ENCODE assay signal across 7 cellular contexts in the genomic region with DNA sequence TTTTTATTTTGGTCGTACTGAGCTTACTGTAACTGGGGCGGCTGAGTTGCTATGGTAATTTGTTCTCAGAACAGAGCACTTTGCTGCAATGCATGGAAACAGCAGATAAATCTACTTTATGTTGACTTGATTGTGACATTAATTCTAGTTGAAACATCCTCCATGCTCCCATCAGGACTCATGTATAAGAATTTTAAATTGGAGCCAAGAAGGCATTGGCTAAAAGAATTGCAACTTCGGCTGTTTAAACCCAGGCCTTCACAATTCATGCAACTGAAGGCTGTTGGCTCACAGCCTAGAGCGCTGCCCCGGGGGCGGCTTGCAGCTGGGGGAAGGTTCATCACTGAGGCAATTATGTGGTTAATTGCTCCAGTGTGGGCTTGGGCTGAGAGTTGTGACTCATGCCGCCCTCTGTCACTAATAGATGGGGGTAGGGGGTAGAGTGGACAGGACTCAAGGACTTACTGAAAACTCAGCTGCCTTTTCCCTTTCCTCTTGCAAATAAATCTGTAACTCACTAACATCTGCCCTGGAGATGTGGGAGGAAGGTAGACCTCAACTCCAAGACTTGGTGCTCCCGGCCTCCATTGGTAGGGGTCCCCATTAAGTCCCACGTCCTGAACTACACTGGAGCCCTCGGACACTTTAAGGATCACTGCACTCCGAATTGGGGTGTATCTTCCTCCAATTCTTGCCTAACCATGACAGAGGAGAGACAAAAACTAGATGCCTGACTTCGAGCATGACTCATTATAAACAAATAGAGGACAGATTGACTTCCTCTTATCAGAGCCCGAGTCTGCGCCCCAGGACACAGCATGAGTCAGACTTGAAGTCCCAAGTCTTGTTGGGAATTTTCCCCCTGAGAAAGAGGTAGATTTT. TPM values are rescaled to one million over a fixed set of nuclear protein-coding genes. Genes with fewer than 3 reads are reported as not detected.
A peak's percentile ranks its signal among the peaks of the same experiment; 100 is the strongest.
DNase-seq lines count a peak whose midpoint lies in the region; ATAC-seq, FAIRE-seq and TF ChIP-seq lines count a peak whose summit lies in the region.

No MANE protein-coding gene starts in this region.

- H4K20me1 ChIP-seq in PC-3 (ENCODE audit: low read length) (no peaks in the 10 kb centered on the region), HepG2 (ENCODE audit: insufficient read depth, low read length) (no peaks in the 10 kb centered on the region)

- H3K4me3 Mint-ChIP-seq in central memory CD8-positive, alpha-beta T cell = peak overlapping the region; percentile 64

- peak overlapping the region; percentile 42 for H3K9ac ChIP-seq in ES-I3 (ENCODE audit: low read depth, low read length)
- H3K9ac ChIP-seq in PC-3 (ENCODE audit: low read length) = peak overlapping the region; percentile 81
- peak overlapping the region; percentile 33 for H3K9ac ChIP-seq in HepG2 (ENCODE audit: insufficient read depth, low read depth, low read length)
- peak overlapping the region; percentile 55 to 96 (median 80) for H3K9ac ChIP-seq in subcutaneous abdominal adipose tissue (ENCODE audit: low read length in 5 of 5)

- intact Hi-C loops in PC-3 (cut with micrococcal nuclease) (no loop called here), HepG2 (cut with micrococcal nuclease; ENCODE audit: unreplicated experiment) (no loop called here)

- TF ChIP-seq CTCF in GM20000 (IDR thresholded peaks at IDR 0.05; ENCODE audit: extremely low read depth, missing control alignments) (no peak), PC-3 (conservative IDR thresholded peaks at IDR 0.05; ENCODE audit: low read depth, low read length) (no peak), HepG2 (CRISPR knock-in tag; IDR thresholded peaks at IDR 0.05) (no peak)

- DNase-seq in GM20000 (ENCODE audit: low spot score) (peak; percentile 51), PC-3 (peak; percentile 88), HepG2 (ENCODE audit: low spot score) (peak; percentile 94)
- DNase-seq in central memory CD8-positive, alpha-beta T cell (ENCODE audit: low spot score in 2 of 2) = no peak

- peaks cover 20% of the 10 kb centered on the region for H3K4me1 Mint-ChIP-seq in central memory CD8-positive, alpha-beta T cell

- no peaks in the 10 kb centered on the region for H3K9me2 ChIP-seq in PC-3 (replicated peaks; ENCODE audit: low read length)

- no peaks in the 10 kb centered on the region for H3K36me3 Mint-ChIP-seq in central memory CD8-positive, alpha-beta T cell (ENCODE audit: insufficient read depth)

- WGBS in HepG2 (ENCODE audit: low lambda C conversion rate) = 2% methylated on average over 14 of the region's 14 CpGs

- H2AFZ ChIP-seq in PC-3 (ENCODE audit: low read length) (peak overlapping the region; percentile 60), HepG2 (ENCODE audit: low read length) (peak overlapping the region; percentile 87)

- FAIRE-seq in HepG2 (lab: Jason Lieb, UNC) = peak; percentile 12

- in situ Hi-C loops in HepG2 (cut with HindIII; ENCODE audit: extremely low pct_ligation_motif_present, low pct_unique_long_range_greater_than_20kb) = no loop called here

- H3K27me3 ChIP-seq in PC-3 (ENCODE audit: low read length) = no peaks in the 10 kb centered on the region
- H3K27me3 ChIP-seq in HepG2 (ENCODE audit: control insufficient read depth in 1 of 2, insufficient read depth in 2 of 2, low read length in 2 of 2) = no peaks in the 10 kb centered on the region; a peak in 1 of 5 replicates
- no peaks in the 10 kb centered on the region for H3K27me3 ChIP-seq in subcutaneous abdominal adipose tissue (ENCODE audit: control insufficient read depth in 5 of 5, insufficient read depth in 4 of 5, low read length in 5 of 5)

- TF ChIP-seq RAD21 in HepG2 (CRISPR knock-in tag; IDR thresholded peaks at IDR 0.05) = no peak; the same call in 1 of the 2 replicates

- H3K27ac ChIP-seq in PC-3 (ENCODE audit: low read length) (peak overlapping the region; percentile 100), HepG2 (ENCODE audit: extremely low read length, insufficient read depth, low read length) (peak overlapping the region; percentile 38), subcutaneous abdominal adipose tissue (ENCODE audit: low read depth, low read length) (peak overlapping the region; percentile 99)

- H3K9me3 ChIP-seq in ES-I3 (ENCODE audit: control insufficient read depth, insufficient read depth, low read length) = no peaks in the 10 kb centered on the region
- no peaks in the 10 kb centered on the region for H3K9me3 ChIP-seq in PC-3 (ENCODE audit: low read length)
- H3K9me3 ChIP-seq in HepG2 (ENCODE audit: low read length) = no peaks in the 10 kb centered on the region
- no peaks in the 10 kb centered on the region for H3K9me3 ChIP-seq in subcutaneous abdominal adipose tissue (ENCODE audit: control insufficient read depth in 5 of 5, low read length in 5 of 5)

- no peak for TF ChIP-seq POLR2A in HepG2 (IDR thresholded peaks at IDR 0.05; ENCODE audit: insufficient read depth in 1 of 2, low read depth in 2 of 2, low read length in 2 of 2)

- H3K36me3 ChIP-seq in ES-I3 (ENCODE audit: insufficient read depth, low read length) (no peaks in the 10 kb centered on the region), PC-3 (ENCODE audit: low read depth, low read length) (no peaks in the 10 kb centered on the region), HepG2 (replicated peaks in 1 of 2; ENCODE audit: control insufficient read depth in 1 of 2, insufficient read depth in 2 of 2, low read length in 2 of 2) (no peaks in the 10 kb centered on the region), subcutaneous abdominal adipose tissue (ENCODE audit: control insufficient read depth in 5 of 5, insufficient read depth in 5 of 5, low read length in 5 of 5) (no peaks in the 10 kb centered on the region)

- ATAC-seq in HG03575 (IDR thresholded peaks at IDR 0.05; ENCODE audit: extremely low read depth, insufficient number of reproducible peaks, low FRiP score, unreplicated experiment) (peak; percentile 43), PC-3 (peak; percentile 95), HepG2 (peak; percentile 94)
- ATAC-seq in central memory CD8-positive, alpha-beta T cell (replicated peaks; ENCODE audit: extremely low read depth, poor library complexity, severe bottlenecking) = peak; percentile 52

- TF ChIP-seq EP300 in HepG2 (IDR thresholded peaks at IDR 0.05; ENCODE audit: low read depth in 2 of 2, low read length in 2 of 2) (peak; percentile 12 to 72; a peak in 2 of 4 replicates), HepG2 (CRISPR knock-in tag; IDR thresholded peaks at IDR 0.05; ENCODE audit: borderline replicate concordance) (0 out of 2 replicates have a peak, but pooled peaks have one; percentile 27)

- POLR2A ChIA-PET in PC-3 (lab: Charles Lee; ENCODE audit: unreplicated experiment) (no interaction called here), HepG2 (lab: Yijun Ruan, JAX) (interaction anchor here (1.0 kb wide), 1 partner anchor 60 kb away, joined by 4 read pairs; no protein-coding TSS in a partner anchor)

- BruUV-seq in PC-3 (replicated peaks; lab: Mats Ljungman, UMichigan) (no TSS peak), HepG2 (replicated peaks; lab: Mats Ljungman, UMichigan) (no TSS peak)

- H3F3A ChIP-seq in PC-3 (ENCODE audit: low read length, unreplicated experiment) = peaks cover 2% of the 10 kb centered on the region

- CTCF ChIA-PET in PC-3 (lab: Charles Lee) (no interaction called here), HepG2 (lab: Yijun Ruan, JAX; ENCODE audit: low intra/inter-chr PET ratio, low total read pairs) (no interaction called here)

- H3K27ac Mint-ChIP-seq in central memory CD8-positive, alpha-beta T cell (ENCODE audit: low read depth) = peak overlapping the region; percentile 17

- H3K9me3 Mint-ChIP-seq in central memory CD8-positive, alpha-beta T cell = no peaks in the 10 kb centered on the region

- H3K4me2 ChIP-seq in PC-3 (ENCODE audit: low read length) (peak overlapping the region; percentile 98), HepG2 (ENCODE audit: low read depth, low read length) (peak overlapping the region; percentile 95)

- peaks cover 35% of the 10 kb centered on the region for H3K27me3 Mint-ChIP-seq in central memory CD8-positive, alpha-beta T cell

- H3K4me1 ChIP-seq in ES-I3 (ENCODE audit: insufficient read depth, low read length) = peaks cover 24% of the 10 kb centered on the region
- peaks cover 32% of the 10 kb centered on the region for H3K4me1 ChIP-seq in PC-3 (ENCODE audit: insufficient read depth, low read length)
- H3K4me1 ChIP-seq in HepG2 (ENCODE audit: insufficient read depth, low read length) = peaks cover 45% of the 10 kb centered on the region
- H3K4me1 ChIP-seq in subcutaneous abdominal adipose tissue (ENCODE audit: control insufficient read depth in 5 of 5, insufficient read depth in 5 of 5, low read length in 5 of 5) = peaks cover 4 to 33% (median 23%) of the 10 kb centered on the region in 5 donors

- H3K79me2 ChIP-seq in PC-3 (ENCODE audit: low read length) (no peaks in the 10 kb centered on the region), HepG2 (ENCODE audit: insufficient read depth, low read length) (no peaks in the 10 kb centered on the region)

- H3K4me3 ChIP-seq in PC-3 (ENCODE audit: low read length) (peak overlapping the region; percentile 68), HepG2 (replicated peaks in 1 of 3; ENCODE audit: insufficient read depth in 1 of 3, low read depth in 2 of 3, low read length in 3 of 3) (peak overlapping the region; percentile 36 to 67 (median 38)), subcutaneous abdominal adipose tissue (ENCODE audit: low read depth in 1 of 5, low read length in 5 of 5) (peak overlapping the region; percentile 41 to 69 (median 59))

RNA-seq across cellular contexts. Expression of gene ERCC4, which starts 37.5 kb away (rescaled TPM):
- total RNA-seq in PC-3 (2014; rRNA removed) (3.2 and 4.9 TPM in 2 replicates), HepG2 (2016; rRNA removed; fragmentation: Illumina TruSeq; extraction: Trizol) (15.2 and 27.9 TPM in 2 replicates)
- 15.7 and 17.8 TPM in 2 replicates for total RNA-seq in HepG2 (2016; cell fraction: cytosol; rRNA removed; fragmentation: Illumina TruSeq; extraction: Trizol; ENCODE audit: low read depth)
- 15.2 and 33.1 TPM in 2 replicates for total RNA-seq in HepG2 (2016; cell fraction: insoluble cytoplasmic fraction; rRNA removed; fragmentation: Illumina TruSeq; extraction: Trizol)
- total RNA-seq in HepG2 (2016; cell fraction: membrane; rRNA removed; fragmentation: Illumina TruSeq; extraction: Trizol) = 5.6 and 5.8 TPM in 2 replicates
- 13.3 and 14.1 TPM in 2 replicates for total RNA-seq in HepG2 (2016; cell fraction: nucleus; rRNA removed; fragmentation: Illumina TruSeq; extraction: Trizol)
- 5.4 and 5.7 TPM in 2 replicates for polyA plus RNA-seq in HepG2 (2011; rRNA removed)
- polyA plus RNA-seq in HepG2 (2011; cell fraction: cytosol; rRNA removed) = 1.7 and 2.7 TPM in 2 replicates
- polyA plus RNA-seq in HepG2 (2011; cell fraction: nucleus; rRNA removed) = 3.0 and 4.3 TPM in 2 replicates
- 6.4 and 8.2 TPM in 2 replicates for polyA plus RNA-seq in HepG2 (2012)
- 0.23 and 0.35 TPM in 2 replicates for polyA plus RNA-seq in HepG2 (2016; cell fraction: cytosol; fragmentation: Illumina TruSeq; extraction: Trizol; ENCODE audit: low read depth)
- polyA plus RNA-seq in HepG2 (2016; cell fraction: insoluble cytoplasmic fraction; fragmentation: Illumina TruSeq; extraction: Trizol; ENCODE audit: low read depth) = 8.7 and 9.8 TPM in 2 replicates
- 0.58 and 0.98 TPM in 2 replicates for polyA plus RNA-seq in HepG2 (2016; cell fraction: membrane; fragmentation: Illumina TruSeq; extraction: Trizol; ENCODE audit: low read depth)
- polyA plus RNA-seq in HepG2 (2016; cell fraction: nucleus; fragmentation: Illumina TruSeq; extraction: Trizol; ENCODE audit: insufficient read depth, low read depth) = 8.7 and 13.2 TPM in 2 replicates
- polyA minus RNA-seq in HepG2 (2011; rRNA and poly(A)+ RNA removed; ENCODE audit: low replicate concordance) = 26.2 and 26.7 TPM in 2 replicates
- 19.2 and 21.1 TPM in 2 replicates for polyA minus RNA-seq in HepG2 (2011; cell fraction: cytosol; rRNA and poly(A)+ RNA removed)
- 15.1 and 21.3 TPM in 2 replicates for polyA minus RNA-seq in HepG2 (2011; cell fraction: nucleus; rRNA and poly(A)+ RNA removed)

Comparison
In these comparisons a context has a peak if more than half of its experiments do, and no peak if none do; other contexts are left out.
1. DNase-seq: peak in GM20000 (single experiment), PC-3 (single experiment) and HepG2 (single experiment); none in central memory CD8-positive, alpha-beta T cell (0 of 2).
2. ATAC-seq: peak in every context shown above with its lines; median percentile 95 in PC-3; 94 in HepG2; 52 in central memory CD8-positive, alpha-beta T cell; 43 in HG03575.
3. H3K27ac ChIP-seq: peak in every context shown above with its lines; median percentile 100 in PC-3; 99 in subcutaneous abdominal adipose tissue; 38 in HepG2.
4. Peak in every context shown above with its lines, with median percentiles within 50 percentile points of each other: H3K9ac ChIP-seq and H3K4me3 ChIP-seq.